Comparison of ENCODE assay signal across 1 cellular context in the genomic region with DNA sequence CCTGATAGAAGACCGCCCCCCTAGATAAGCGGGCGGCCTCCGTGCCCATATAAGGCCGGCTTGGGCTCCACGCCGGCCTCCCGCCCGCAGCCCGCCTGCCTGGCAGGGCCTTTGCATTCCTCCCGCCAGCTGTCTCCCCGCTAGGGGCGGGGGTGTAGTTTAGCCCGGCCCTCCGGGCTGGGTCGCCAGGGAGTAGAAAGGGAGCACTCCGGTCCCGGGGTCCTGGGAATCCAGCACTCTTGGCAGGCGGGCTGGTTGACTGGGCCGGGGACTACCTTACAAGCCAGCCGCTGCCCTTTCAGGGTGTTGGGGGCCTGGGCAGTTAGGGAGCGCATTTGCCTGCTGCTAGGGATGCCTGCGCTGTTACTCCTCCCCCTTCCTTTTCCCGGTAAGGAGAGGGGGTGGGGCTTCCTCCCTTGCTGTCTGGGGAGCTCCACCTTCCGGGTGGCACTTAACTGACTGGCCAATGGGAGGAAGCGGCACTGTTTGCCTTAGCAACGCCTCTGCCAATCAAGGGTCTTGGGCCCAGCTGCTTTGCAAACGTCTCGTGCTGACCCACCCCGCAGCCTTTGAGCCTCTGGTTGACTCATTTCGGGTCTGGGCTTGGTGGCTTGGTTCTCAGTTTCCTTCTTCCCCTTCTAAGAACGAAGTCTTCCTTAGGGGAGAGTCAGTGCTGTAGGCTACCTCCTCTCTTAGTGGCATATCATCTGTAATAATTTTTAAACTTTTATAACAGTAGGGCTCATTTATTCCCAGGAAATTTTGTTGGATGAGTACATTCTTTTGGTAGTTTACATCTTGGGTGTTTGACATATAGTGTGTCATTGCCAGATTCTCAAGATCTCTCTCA.
A peak's percentile ranks its signal among the peaks of the same experiment; 100 is the strongest.
TF ChIP-seq lines count a peak whose summit lies in the region.

No MANE protein-coding gene starts in this region.

TF ChIP-seq in GM12878, 131 proteins besides CTCF, POLR2A, EP300 and RAD21 (continued from another document and continues in another):
- TF ChIP-seq HDAC6 (IDR thresholded peaks at IDR 0.05; ENCODE audit: unreplicated experiment) (no peak), CREM (IDR thresholded peaks at IDR 0.05; ENCODE audit: low read depth) (peak; percentile 28; the same call in 1 of the 2 replicates), KLF5 (IDR thresholded peaks at IDR 0.05; ENCODE audit: partially characterized antibody) (no peak), TARDBP (IDR thresholded peaks at IDR 0.05; ENCODE audit: borderline replicate concordance) (no peak), SMAD1 (IDR thresholded peaks at IDR 0.05; ENCODE audit: low read depth, partially characterized antibody) (no peak), NFYA (IDR thresholded peaks at IDR 0.05; ENCODE audit: borderline replicate concordance, low read depth, low read length) (peak; percentile 87), BMI1 (IDR thresholded peaks at IDR 0.05; ENCODE audit: borderline replicate concordance) (peak; percentile 94), CHD1 (IDR thresholded peaks at IDR 0.05; ENCODE audit: low read depth, low read length) (no peak), PML (IDR thresholded peaks at IDR 0.05; ENCODE audit: low read length) (no peak), CEBPB (IDR thresholded peaks at IDR 0.05; ENCODE audit: borderline replicate concordance in 1 of 2, low read depth in 2 of 2, low read length in 2 of 2) (no peak), ZBED1 (IDR thresholded peaks at IDR 0.05; ENCODE audit: borderline replicate concordance) (no peak), BACH1 (IDR thresholded peaks at IDR 0.05; ENCODE audit: borderline replicate concordance) (peak; percentile 11; the same call in 1 of the 2 replicates), BRCA1 (IDR thresholded peaks at IDR 0.05; ENCODE audit: low read depth, low read length) (no peak), PAX8 (IDR thresholded peaks at IDR 0.05) (no peak), YBX1 (IDR thresholded peaks at IDR 0.05) (no peak), STAT1 (conservative IDR thresholded peaks at IDR 0.05) (0 out of 2 replicates have a peak, but pooled peaks have one; percentile 26), BCL11A (IDR thresholded peaks at IDR 0.05; ENCODE audit: low read depth, low read length) (no peak), TCF3 (IDR thresholded peaks at IDR 0.05; ENCODE audit: borderline replicate concordance, insufficient read depth, low read depth, low read length) (peak; percentile 76; the same call in 1 of the 2 replicates), ESRRA (IDR thresholded peaks at IDR 0.05; ENCODE audit: low read length) (no peak), MEF2B (IDR thresholded peaks at IDR 0.05; ENCODE audit: partially characterized antibody, poor library complexity, severe bottlenecking) (peak; percentile 60), SMARCA5 (IDR thresholded peaks at IDR 0.05) (no peak), RAD51 (IDR thresholded peaks at IDR 0.05) (no peak)
- TF ChIP-seq, protein P1, sequence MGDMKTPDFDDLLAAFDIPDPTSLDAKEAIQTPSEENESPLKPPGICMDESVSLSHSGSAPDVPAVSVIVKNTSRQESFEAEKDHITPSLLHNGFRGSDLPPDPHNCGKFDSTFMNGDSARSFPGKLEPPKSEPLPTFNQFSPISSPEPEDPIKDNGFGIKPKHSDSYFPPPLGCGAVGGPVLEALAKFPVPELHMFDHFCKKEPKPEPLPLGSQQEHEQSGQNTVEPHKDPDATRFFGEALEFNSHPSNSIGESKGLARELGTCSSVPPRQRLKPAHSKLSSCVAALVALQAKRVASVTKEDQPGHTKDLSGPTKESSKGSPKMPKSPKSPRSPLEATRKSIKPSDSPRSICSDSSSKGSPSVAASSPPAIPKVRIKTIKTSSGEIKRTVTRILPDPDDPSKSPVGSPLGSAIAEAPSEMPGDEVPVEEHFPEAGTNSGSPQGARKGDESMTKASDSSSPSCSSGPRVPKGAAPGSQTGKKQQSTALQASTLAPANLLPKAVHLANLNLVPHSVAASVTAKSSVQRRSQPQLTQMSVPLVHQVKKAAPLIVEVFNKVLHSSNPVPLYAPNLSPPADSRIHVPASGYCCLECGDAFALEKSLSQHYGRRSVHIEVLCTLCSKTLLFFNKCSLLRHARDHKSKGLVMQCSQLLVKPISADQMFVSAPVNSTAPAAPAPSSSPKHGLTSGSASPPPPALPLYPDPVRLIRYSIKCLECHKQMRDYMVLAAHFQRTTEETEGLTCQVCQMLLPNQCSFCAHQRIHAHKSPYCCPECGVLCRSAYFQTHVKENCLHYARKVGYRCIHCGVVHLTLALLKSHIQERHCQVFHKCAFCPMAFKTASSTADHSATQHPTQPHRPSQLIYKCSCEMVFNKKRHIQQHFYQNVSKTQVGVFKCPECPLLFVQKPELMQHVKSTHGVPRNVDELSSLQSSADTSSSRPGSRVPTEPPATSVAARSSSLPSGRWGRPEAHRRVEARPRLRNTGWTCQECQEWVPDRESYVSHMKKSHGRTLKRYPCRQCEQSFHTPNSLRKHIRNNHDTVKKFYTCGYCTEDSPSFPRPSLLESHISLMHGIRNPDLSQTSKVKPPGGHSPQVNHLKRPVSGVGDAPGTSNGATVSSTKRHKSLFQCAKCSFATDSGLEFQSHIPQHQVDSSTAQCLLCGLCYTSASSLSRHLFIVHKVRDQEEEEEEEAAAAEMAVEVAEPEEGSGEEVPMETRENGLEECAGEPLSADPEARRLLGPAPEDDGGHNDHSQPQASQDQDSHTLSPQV (IDR thresholded peaks at IDR 0.05), result no peak
- TF ChIP-seq, protein P2, sequence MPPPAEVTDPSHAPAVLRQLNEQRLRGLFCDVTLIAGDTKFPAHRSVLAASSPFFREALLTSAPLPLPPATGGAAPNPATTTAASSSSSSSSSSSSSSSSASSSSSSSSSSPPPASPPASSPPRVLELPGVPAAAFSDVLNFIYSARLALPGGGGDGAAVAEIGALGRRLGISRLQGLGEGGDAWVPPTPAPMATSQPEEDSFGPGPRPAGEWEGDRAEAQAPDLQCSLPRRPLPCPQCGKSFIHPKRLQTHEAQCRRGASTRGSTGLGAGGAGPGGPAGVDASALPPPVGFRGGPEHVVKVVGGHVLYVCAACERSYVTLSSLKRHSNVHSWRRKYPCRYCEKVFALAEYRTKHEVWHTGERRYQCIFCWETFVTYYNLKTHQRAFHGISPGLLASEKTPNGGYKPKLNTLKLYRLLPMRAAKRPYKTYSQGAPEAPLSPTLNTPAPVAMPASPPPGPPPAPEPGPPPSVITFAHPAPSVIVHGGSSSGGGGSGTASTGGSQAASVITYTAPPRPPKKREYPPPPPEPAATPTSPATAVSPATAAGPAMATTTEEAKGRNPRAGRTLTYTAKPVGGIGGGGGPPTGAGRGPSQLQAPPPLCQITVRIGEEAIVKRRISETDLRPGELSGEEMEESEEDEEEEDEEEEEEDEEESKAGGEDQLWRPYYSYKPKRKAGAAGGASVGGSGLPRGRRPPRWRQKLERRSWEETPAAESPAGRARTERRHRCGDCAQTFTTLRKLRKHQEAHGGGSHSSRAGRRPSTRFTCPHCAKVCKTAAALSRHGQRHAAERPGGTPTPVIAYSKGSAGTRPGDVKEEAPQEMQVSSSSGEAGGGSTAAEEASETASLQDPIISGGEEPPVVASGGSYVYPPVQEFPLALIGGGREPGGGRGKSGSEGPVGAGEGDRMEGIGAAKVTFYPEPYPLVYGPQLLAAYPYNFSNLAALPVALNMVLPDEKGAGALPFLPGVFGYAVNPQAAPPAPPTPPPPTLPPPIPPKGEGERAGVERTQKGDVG (CRISPR knock-in tag; IDR thresholded peaks at IDR 0.05), result no peak
- TF ChIP-seq, protein P3, sequence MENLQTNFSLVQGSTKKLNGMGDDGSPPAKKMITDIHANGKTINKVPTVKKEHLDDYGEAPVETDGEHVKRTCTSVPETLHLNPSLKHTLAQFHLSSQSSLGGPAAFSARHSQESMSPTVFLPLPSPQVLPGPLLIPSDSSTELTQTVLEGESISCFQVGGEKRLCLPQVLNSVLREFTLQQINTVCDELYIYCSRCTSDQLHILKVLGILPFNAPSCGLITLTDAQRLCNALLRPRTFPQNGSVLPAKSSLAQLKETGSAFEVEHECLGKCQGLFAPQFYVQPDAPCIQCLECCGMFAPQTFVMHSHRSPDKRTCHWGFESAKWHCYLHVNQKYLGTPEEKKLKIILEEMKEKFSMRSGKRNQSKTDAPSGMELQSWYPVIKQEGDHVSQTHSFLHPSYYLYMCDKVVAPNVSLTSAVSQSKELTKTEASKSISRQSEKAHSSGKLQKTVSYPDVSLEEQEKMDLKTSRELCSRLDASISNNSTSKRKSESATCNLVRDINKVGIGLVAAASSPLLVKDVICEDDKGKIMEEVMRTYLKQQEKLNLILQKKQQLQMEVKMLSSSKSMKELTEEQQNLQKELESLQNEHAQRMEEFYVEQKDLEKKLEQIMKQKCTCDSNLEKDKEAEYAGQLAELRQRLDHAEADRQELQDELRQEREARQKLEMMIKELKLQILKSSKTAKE (IDR thresholded peaks at IDR 0.05; ENCODE audit: low read depth, poor library complexity, severe bottlenecking), result peak; percentile 71
- TF ChIP-seq, protein P4, sequence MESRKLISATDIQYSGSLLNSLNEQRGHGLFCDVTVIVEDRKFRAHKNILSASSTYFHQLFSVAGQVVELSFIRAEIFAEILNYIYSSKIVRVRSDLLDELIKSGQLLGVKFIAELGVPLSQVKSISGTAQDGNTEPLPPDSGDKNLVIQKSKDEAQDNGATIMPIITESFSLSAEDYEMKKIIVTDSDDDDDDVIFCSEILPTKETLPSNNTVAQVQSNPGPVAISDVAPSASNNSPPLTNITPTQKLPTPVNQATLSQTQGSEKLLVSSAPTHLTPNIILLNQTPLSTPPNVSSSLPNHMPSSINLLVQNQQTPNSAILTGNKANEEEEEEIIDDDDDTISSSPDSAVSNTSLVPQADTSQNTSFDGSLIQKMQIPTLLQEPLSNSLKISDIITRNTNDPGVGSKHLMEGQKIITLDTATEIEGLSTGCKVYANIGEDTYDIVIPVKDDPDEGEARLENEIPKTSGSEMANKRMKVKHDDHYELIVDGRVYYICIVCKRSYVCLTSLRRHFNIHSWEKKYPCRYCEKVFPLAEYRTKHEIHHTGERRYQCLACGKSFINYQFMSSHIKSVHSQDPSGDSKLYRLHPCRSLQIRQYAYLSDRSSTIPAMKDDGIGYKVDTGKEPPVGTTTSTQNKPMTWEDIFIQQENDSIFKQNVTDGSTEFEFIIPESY (IDR thresholded peaks at IDR 0.05), result no peak
- TF ChIP-seq, protein P5, sequence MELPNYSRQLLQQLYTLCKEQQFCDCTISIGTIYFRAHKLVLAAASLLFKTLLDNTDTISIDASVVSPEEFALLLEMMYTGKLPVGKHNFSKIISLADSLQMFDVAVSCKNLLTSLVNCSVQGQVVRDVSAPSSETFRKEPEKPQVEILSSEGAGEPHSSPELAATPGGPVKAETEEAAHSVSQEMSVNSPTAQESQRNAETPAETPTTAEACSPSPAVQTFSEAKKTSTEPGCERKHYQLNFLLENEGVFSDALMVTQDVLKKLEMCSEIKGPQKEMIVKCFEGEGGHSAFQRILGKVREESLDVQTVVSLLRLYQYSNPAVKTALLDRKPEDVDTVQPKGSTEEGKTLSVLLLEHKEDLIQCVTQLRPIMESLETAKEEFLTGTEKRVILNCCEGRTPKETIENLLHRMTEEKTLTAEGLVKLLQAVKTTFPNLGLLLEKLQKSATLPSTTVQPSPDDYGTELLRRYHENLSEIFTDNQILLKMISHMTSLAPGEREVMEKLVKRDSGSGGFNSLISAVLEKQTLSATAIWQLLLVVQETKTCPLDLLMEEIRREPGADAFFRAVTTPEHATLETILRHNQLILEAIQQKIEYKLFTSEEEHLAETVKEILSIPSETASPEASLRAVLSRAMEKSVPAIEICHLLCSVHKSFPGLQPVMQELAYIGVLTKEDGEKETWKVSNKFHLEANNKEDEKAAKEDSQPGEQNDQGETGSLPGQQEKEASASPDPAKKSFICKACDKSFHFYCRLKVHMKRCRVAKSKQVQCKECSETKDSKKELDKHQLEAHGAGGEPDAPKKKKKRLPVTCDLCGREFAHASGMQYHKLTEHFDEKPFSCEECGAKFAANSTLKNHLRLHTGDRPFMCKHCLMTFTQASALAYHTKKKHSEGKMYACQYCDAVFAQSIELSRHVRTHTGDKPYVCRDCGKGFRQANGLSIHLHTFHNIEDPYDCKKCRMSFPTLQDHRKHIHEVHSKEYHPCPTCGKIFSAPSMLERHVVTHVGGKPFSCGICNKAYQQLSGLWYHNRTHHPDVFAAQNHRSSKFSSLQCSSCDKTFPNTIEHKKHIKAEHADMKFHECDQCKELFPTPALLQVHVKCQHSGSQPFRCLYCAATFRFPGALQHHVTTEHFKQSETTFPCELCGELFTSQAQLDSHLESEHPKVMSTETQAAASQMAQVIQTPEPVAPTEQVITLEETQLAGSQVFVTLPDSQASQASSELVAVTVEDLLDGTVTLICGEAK (IDR thresholded peaks at IDR 0.05; ENCODE audit: borderline replicate concordance), result peak; percentile 66; the same call in 1 of the 2 replicates
- TF ChIP-seq, protein P6, sequence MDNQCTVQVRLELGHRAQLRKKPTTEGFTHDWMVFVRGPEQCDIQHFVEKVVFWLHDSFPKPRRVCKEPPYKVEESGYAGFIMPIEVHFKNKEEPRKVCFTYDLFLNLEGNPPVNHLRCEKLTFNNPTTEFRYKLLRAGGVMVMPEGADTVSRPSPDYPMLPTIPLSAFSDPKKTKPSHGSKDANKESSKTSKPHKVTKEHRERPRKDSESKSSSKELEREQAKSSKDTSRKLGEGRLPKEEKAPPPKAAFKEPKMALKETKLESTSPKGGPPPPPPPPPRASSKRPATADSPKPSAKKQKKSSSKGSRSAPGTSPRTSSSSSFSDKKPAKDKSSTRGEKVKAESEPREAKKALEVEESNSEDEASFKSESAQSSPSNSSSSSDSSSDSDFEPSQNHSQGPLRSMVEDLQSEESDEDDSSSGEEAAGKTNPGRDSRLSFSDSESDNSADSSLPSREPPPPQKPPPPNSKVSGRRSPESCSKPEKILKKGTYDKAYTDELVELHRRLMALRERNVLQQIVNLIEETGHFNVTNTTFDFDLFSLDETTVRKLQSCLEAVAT (IDR thresholded peaks at IDR 0.05), result peak; percentile 83; the same call in 1 of the 2 replicates
- TF ChIP-seq, protein P7, sequence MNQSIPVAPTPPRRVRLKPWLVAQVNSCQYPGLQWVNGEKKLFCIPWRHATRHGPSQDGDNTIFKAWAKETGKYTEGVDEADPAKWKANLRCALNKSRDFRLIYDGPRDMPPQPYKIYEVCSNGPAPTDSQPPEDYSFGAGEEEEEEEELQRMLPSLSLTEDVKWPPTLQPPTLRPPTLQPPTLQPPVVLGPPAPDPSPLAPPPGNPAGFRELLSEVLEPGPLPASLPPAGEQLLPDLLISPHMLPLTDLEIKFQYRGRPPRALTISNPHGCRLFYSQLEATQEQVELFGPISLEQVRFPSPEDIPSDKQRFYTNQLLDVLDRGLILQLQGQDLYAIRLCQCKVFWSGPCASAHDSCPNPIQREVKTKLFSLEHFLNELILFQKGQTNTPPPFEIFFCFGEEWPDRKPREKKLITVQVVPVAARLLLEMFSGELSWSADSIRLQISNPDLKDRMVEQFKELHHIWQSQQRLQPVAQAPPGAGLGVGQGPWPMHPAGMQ (IDR thresholded peaks at IDR 0.05; ENCODE audit: borderline replicate concordance), result no peak
- TF ChIP-seq, protein P8, sequence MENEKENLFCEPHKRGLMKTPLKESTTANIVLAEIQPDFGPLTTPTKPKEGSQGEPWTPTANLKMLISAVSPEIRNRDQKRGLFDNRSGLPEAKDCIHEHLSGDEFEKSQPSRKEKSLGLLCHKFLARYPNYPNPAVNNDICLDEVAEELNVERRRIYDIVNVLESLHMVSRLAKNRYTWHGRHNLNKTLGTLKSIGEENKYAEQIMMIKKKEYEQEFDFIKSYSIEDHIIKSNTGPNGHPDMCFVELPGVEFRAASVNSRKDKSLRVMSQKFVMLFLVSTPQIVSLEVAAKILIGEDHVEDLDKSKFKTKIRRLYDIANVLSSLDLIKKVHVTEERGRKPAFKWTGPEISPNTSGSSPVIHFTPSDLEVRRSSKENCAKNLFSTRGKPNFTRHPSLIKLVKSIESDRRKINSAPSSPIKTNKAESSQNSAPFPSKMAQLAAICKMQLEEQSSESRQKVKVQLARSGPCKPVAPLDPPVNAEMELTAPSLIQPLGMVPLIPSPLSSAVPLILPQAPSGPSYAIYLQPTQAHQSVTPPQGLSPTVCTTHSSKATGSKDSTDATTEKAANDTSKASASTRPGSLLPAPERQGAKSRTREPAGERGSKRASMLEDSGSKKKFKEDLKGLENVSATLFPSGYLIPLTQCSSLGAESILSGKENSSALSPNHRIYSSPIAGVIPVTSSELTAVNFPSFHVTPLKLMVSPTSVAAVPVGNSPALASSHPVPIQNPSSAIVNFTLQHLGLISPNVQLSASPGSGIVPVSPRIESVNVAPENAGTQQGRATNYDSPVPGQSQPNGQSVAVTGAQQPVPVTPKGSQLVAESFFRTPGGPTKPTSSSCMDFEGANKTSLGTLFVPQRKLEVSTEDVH (IDR thresholded peaks at IDR 0.05; ENCODE audit: low read depth, partially characterized antibody), result peak; percentile 83
